In genomic region chr19:53877361-53877766, GRCh38 we compare ENCODE assay signal across 12 cellular contexts. TPM values are rescaled to one million over a fixed set of nuclear protein-coding genes. Genes with fewer than 3 reads are reported as not detected.
DNase-seq lines count a peak whose midpoint lies in the region; ATAC-seq and TF ChIP-seq lines count a peak whose summit lies in the region.
"Had no signal": no experiment of that assay in that cellular context is flagged by ENCODE, and none has a peak within 500 bp of the region (broad histone marks: within the 10 kb centered on the region; RNA-seq: fewer than 3 reads in every experiment).

No MANE protein-coding gene starts in this region.

- peaks cover 30% of the 10 kb centered on the region for H3K36me3 Mint-ChIP-seq in activated CD4-positive, alpha-beta T cell treated with anti-CD3 and anti-CD28 coated beads for 36 hours (ENCODE audit: low read depth)
- H3K36me3 Mint-ChIP-seq in T-cell (peaks cover 35% of the 10 kb centered on the region), osteocyte (ENCODE audit: unreplicated experiment) (peaks cover 30% of the 10 kb centered on the region)
- H3K36me3 Mint-ChIP-seq in activated naive CD8-positive, alpha-beta T cell treated with anti-CD3 and anti-CD28 coated beads, Interleukin-2, amount 10 ng/mL, durations not matched to agents 7 days and 5 days = peaks cover 32% of the 10 kb centered on the region

- CTCF ChIA-PET in activated CD4-positive, alpha-beta T cell treated with anti-CD3 and anti-CD28 coated beads for 36 hours (lab: Charles Lee) = no interaction called here
- CTCF ChIA-PET in T-cell (lab: Charles Lee) = no interaction called here

- no peaks in the 10 kb centered on the region for H3K27me3 Mint-ChIP-seq in activated CD4-positive, alpha-beta T cell treated with anti-CD3 and anti-CD28 coated beads for 36 hours
- H3K27me3 Mint-ChIP-seq in T-cell (peaks cover 0 to 8% of the 10 kb centered on the region in 2 donors), osteocyte (ENCODE audit: unreplicated experiment) (no peaks in the 10 kb centered on the region)
- H3K27me3 Mint-ChIP-seq in activated naive CD8-positive, alpha-beta T cell treated with anti-CD3 and anti-CD28 coated beads, Interleukin-2, amount 10 ng/mL, durations not matched to agents 7 days and 5 days = no peaks in the 10 kb centered on the region

- DNase-seq in activated CD4-positive, alpha-beta T cell treated with anti-CD3 and anti-CD28 coated beads for 36 hours = peak; percentile 67
- DNase-seq in activated CD4-positive, alpha-beta T cell treated with anti-CD3 and anti-CD28 coated beads, Interleukin-2, amount 50 U/mL, for 4 hours = no peak
- DNase-seq in T-cell = peak in 27 of 34 experiments; percentile 21 to 71 (median 51)
- no peak for DNase-seq in activated naive CD8-positive, alpha-beta T cell treated with anti-CD3 and anti-CD28 coated beads, Interleukin-2, amount 10 ng/mL, durations not matched to agents 7 days and 5 days
- no peak for DNase-seq in osteocyte (ENCODE audit: extremely low spot score, unreplicated experiment)
- no peak for DNase-seq in activated CD8-positive, alpha-beta memory T cell treated with anti-CD3 and anti-CD28 coated beads, Interleukin-2, amount 50 U/mL, for 48 hours
- DNase-seq in NCI-H82 (lab: John Stamatoyannopoulos, UW) = no peak
- DNase-seq: NCI-H526, spleen had no signal

- ATAC-seq in activated CD4-positive, alpha-beta T cell treated with anti-CD3 and anti-CD28 coated beads for 36 hours = no peak
- ATAC-seq in T-cell (replicated peaks in 1 of 4) = no peak
- no peak for ATAC-seq in activated naive CD8-positive, alpha-beta T cell treated with anti-CD3 and anti-CD28 coated beads, Interleukin-2, amount 10 ng/mL, durations not matched to agents 7 days and 5 days (ENCODE audit: low read depth)
- ATAC-seq in HG02623 (IDR thresholded peaks at IDR 0.05; ENCODE audit: unreplicated experiment) = no peak
- ATAC-seq: stimulated activated memory B cell treated with anti-CD40 and anti-IgM and Interleukin-4, amounts not matched to agents 10 μg/mL and 1 μg/mL and 100 μg/mL, for 72 hours had no signal

- intact Hi-C loops in activated CD4-positive, alpha-beta T cell treated with anti-CD3 and anti-CD28 coated beads for 36 hours (cut with DNase I, micrococcal nuclease) = no loop called here

- peak overlapping the region; percentile 40 for H3K27ac Mint-ChIP-seq in activated CD4-positive, alpha-beta T cell treated with anti-CD3 and anti-CD28 coated beads for 36 hours
- H3K27ac Mint-ChIP-seq in T-cell = peak overlapping the region; percentile 83 to 91
- peak overlapping the region; percentile 43 for H3K27ac Mint-ChIP-seq in activated naive CD8-positive, alpha-beta T cell treated with anti-CD3 and anti-CD28 coated beads, Interleukin-2, amount 10 ng/mL, durations not matched to agents 7 days and 5 days
- H3K27ac Mint-ChIP-seq in osteocyte (ENCODE audit: unreplicated experiment) = peak overlapping the region; percentile 23
- H3K27ac Mint-ChIP-seq: stimulated activated memory B cell treated with anti-CD40 and anti-IgM and Interleukin-4, amounts not matched to agents 10 μg/mL and 1 μg/mL and 100 μg/mL, for 72 hours had no signal

- POLR2A ChIA-PET in activated CD4-positive, alpha-beta T cell treated with anti-CD3 and anti-CD28 coated beads for 36 hours (lab: Charles Lee) = interaction anchor here (0.9 to 1.8 kb wide), 2 partner anchors 10 to 11 kb away, joined by 3 read pairs; partner anchors contain the start of gene MYADM
- POLR2A ChIA-PET in T-cell (lab: Charles Lee) = interaction anchor here (0.6 to 2.6 kb wide), 3 partner anchors 10 to 495 kb away, joined by 4 to 13 read pairs (median 7); partner anchors contain the start of gene MYADM (in 2 of the 2)
- POLR2A ChIA-PET in activated naive CD8-positive, alpha-beta T cell treated with anti-CD3 and anti-CD28 coated beads, Interleukin-2, amount 10 ng/mL, durations not matched to agents 7 days and 5 days (lab: Charles Lee) = interaction anchor here (0.5 to 2.0 kb wide), 3 partner anchors 9 to 1105 kb away, joined by 3 to 14 read pairs (median 6); partner anchors contain the start of gene MYADM

- H3K9me3 Mint-ChIP-seq in activated CD4-positive, alpha-beta T cell treated with anti-CD3 and anti-CD28 coated beads for 36 hours (ENCODE audit: low read depth) = no peaks in the 10 kb centered on the region
- H3K9me3 Mint-ChIP-seq in T-cell (peaks cover 0 to 8% (median 6%) of the 10 kb centered on the region in 3 donors), osteocyte (ENCODE audit: unreplicated experiment) (no peaks in the 10 kb centered on the region)
- no peaks in the 10 kb centered on the region for H3K9me3 Mint-ChIP-seq in activated naive CD8-positive, alpha-beta T cell treated with anti-CD3 and anti-CD28 coated beads, Interleukin-2, amount 10 ng/mL, durations not matched to agents 7 days and 5 days

- H3K4me1 Mint-ChIP-seq in activated CD4-positive, alpha-beta T cell treated with anti-CD3 and anti-CD28 coated beads for 36 hours = peaks cover 60% of the 10 kb centered on the region
- H3K4me1 Mint-ChIP-seq in T-cell = peaks cover 54 to 64% (median 63%) of the 10 kb centered on the region in 3 donors
- H3K4me1 Mint-ChIP-seq in activated naive CD8-positive, alpha-beta T cell treated with anti-CD3 and anti-CD28 coated beads, Interleukin-2, amount 10 ng/mL, durations not matched to agents 7 days and 5 days = peaks cover 31% of the 10 kb centered on the region
- peaks cover 14% of the 10 kb centered on the region for H3K4me1 Mint-ChIP-seq in osteocyte (ENCODE audit: unreplicated experiment)

- TF ChIP-seq CTCF in osteocyte (IDR thresholded peaks at IDR 0.05) = no peak

- H3K4me3 Mint-ChIP-seq in activated CD4-positive, alpha-beta T cell treated with anti-CD3 and anti-CD28 coated beads for 36 hours = no peak overlapping the region
- peak overlapping the region in 1 of 3 donors; percentile 62 for H3K4me3 Mint-ChIP-seq in T-cell
- H3K4me3 Mint-ChIP-seq in activated naive CD8-positive, alpha-beta T cell treated with anti-CD3 and anti-CD28 coated beads, Interleukin-2, amount 10 ng/mL, durations not matched to agents 7 days and 5 days = peak overlapping the region; percentile 30
- no peak overlapping the region for H3K4me3 Mint-ChIP-seq in osteocyte (ENCODE audit: unreplicated experiment)
- H3K4me3 Mint-ChIP-seq: stimulated activated memory B cell treated with anti-CD40 and anti-IgM and Interleukin-4, amounts not matched to agents 10 μg/mL and 1 μg/mL and 100 μg/mL, for 72 hours had no signal

RNA-seq across cellular contexts. Expression of gene PRKCG, which starts 4.6 kb away (rescaled TPM):
- total RNA-seq in activated CD4-positive, alpha-beta T cell treated with anti-CD3 and anti-CD28 coated beads for 36 hours = under 1 TPM in 1 of 2 experiments, not detected in 1; 0.25 TPM
- total RNA-seq in T-cell (1 to 10 TPM in 1 of 5 donors, under 1 TPM in 2, not detected in 2; 0.15 to 2.4 (median 0.32) TPM), osteocyte (0.21 and 0.30 TPM in 2 replicates)
- not detected for total RNA-seq in activated naive CD8-positive, alpha-beta T cell treated with anti-CD3 and anti-CD28 coated beads, Interleukin-2, amount 10 ng/mL, durations not matched to agents 7 days and 5 days
- total RNA-seq: T-helper 2 cell treated with Interferon-gamma antibody and Interleukin-4, amounts not matched to agents 100 ng/mL and 5 ng/mL, for 36 hours had no signal

RNA-seq across cellular contexts. Expression of gene MYADM, which starts 9.7 kb away (rescaled TPM):
- total RNA-seq in activated CD4-positive, alpha-beta T cell treated with anti-CD3 and anti-CD28 coated beads for 36 hours = 10 to 100 TPM; 46.4 to 54.6 TPM
- total RNA-seq in T-cell (100 to 1,000 TPM in 2 of 5 donors, 10 to 100 TPM in 3; 49.9 to 335 (median 70.9) TPM), osteocyte (136 and 165 TPM in 2 replicates)
- 10 to 100 TPM; 76.3 to 77.3 TPM for total RNA-seq in activated naive CD8-positive, alpha-beta T cell treated with anti-CD3 and anti-CD28 coated beads, Interleukin-2, amount 10 ng/mL, durations not matched to agents 7 days and 5 days

RNA-seq across cellular contexts. Expression of gene CACNG7, which starts 31.7 kb away (rescaled TPM):
- total RNA-seq in activated CD4-positive, alpha-beta T cell treated with anti-CD3 and anti-CD28 coated beads for 36 hours = not detected
- not detected for total RNA-seq in T-cell
- not detected for total RNA-seq in activated naive CD8-positive, alpha-beta T cell treated with anti-CD3 and anti-CD28 coated beads, Interleukin-2, amount 10 ng/mL, durations not matched to agents 7 days and 5 days
- not detected in 2 replicates for total RNA-seq in osteocyte
- total RNA-seq: spleen; T-helper 2 cell treated with Interferon-gamma antibody and Interleukin-4, amounts not matched to agents 100 ng/mL and 5 ng/mL, for 36 hours had no signal

RNA-seq across cellular contexts. Expression of gene NLRP12, which starts 53.2 kb away (rescaled TPM):
- total RNA-seq in activated CD4-positive, alpha-beta T cell treated with anti-CD3 and anti-CD28 coated beads for 36 hours = not detected
- not detected for total RNA-seq in T-cell
- not detected for total RNA-seq in activated naive CD8-positive, alpha-beta T cell treated with anti-CD3 and anti-CD28 coated beads, Interleukin-2, amount 10 ng/mL, durations not matched to agents 7 days and 5 days
- not detected in 2 replicates for total RNA-seq in osteocyte
- total RNA-seq: T-helper 2 cell treated with Interferon-gamma antibody and Interleukin-4, amounts not matched to agents 100 ng/mL and 5 ng/mL, for 36 hours had no signal

Comparison
In these comparisons a context has a peak if more than half of its experiments do, and no peak if none do; other contexts are left out.
1. DNase-seq: peak in activated CD4-positive, alpha-beta T cell treated with anti-CD3 and anti-CD28 coated beads for 36 hours (single experiment) and T-cell (27 of 34); none in activated CD4-positive, alpha-beta T cell treated with anti-CD3 and anti-CD28 coated beads, Interleukin-2, amount 50 U/mL, for 4 hours (0 of 2), activated naive CD8-positive, alpha-beta T cell treated with anti-CD3 and anti-CD28 coated beads, Interleukin-2, amount 10 ng/mL, durations not matched to agents 7 days and 5 days (single experiment), osteocyte (single experiment), activated CD8-positive, alpha-beta memory T cell treated with anti-CD3 and anti-CD28 coated beads, Interleukin-2, amount 50 U/mL, for 48 hours (single experiment) and NCI-H82 (single experiment).
2. H3K27ac Mint-ChIP-seq: peak in every context shown above with its lines; median percentile 87 in T-cell; 43 in activated naive CD8-positive, alpha-beta T cell treated with anti-CD3 and anti-CD28 coated beads, Interleukin-2, amount 10 ng/mL, durations not matched to agents 7 days and 5 days; 40 in activated CD4-positive, alpha-beta T cell treated with anti-CD3 and anti-CD28 coated beads for 36 hours; 23 in osteocyte.